Comparison of ENCODE assay signal across 8 cellular contexts in the genomic region with DNA sequence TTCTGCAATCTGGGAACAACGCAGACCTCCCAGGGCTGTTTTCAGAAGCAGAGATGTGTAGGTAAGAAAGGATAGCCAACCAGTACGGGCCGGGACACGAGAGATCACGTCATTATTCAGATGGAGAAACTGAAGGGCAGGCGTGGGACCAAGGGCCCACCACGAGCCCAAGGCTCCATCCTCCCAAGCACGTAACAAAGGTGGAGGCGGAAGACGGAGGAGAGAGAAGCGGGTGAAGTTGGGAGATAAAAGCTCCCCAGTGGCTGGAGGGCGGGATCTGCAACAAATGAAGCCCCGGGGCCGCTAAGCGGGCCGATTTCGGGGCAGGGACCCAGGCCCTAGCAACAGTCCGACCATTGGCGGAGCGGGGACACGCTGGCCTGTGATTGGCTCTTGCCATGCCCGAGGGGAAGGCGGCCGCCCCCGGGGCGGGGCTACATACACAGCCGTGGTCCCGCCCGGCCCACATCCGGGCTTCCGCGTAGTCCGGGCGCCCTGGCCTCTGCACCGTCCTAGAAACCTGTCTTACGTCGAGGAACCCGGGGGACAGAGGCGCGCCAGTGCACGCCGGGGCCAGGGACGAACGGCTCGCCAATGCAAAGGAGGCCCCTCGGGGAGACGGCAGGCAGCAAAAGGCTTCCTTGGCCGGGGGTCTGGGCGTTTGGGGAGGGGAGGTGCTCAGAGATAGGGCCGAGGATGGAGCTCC. TPM values are rescaled to one million over a fixed set of nuclear protein-coding genes. Genes with fewer than 3 reads are reported as not detected.
A peak's percentile ranks its signal among the peaks of the same experiment; 100 is the strongest.
DNase-seq lines count a peak whose midpoint lies in the region; ATAC-seq and TF ChIP-seq lines count a peak whose summit lies in the region.

No MANE protein-coding gene starts in this region.

- peaks cover 27 to 29% of the 10 kb centered on the region in 2 donors for H3K4me1 Mint-ChIP-seq in natural killer cell

- H3K36me3 ChIP-seq in DOHH2 (ENCODE audit: control insufficient read depth, low read length) (no peaks in the 10 kb centered on the region), GM23248 (ENCODE audit: low read depth) (peaks cover 6% of the 10 kb centered on the region; the same call in 1 of the 2 replicates), fibroblast of lung (ENCODE audit: control insufficient read depth, insufficient read depth, low read length) (no peaks in the 10 kb centered on the region)

- in situ Hi-C loops in GM23248 (cut with MboI), result no loop called here

- H3K4me2 ChIP-seq in DOHH2 (ENCODE audit: low read length), result peak overlapping the region; percentile 90
- peak overlapping the region; percentile 93 for H3K4me2 ChIP-seq in GM23248 (ENCODE audit: unreplicated experiment)
- peak overlapping the region; percentile 98 for H3K4me2 ChIP-seq in fibroblast of lung (ENCODE audit: extremely low read depth, insufficient read depth, low read length)

- H3K9me2 ChIP-seq in DOHH2 (replicated peaks; ENCODE audit: control insufficient read depth, low read length) (no peaks in the 10 kb centered on the region), GM23248 (ENCODE audit: insufficient read depth) (no peaks in the 10 kb centered on the region)

- no peaks in the 10 kb centered on the region for H3K9me3 Mint-ChIP-seq in natural killer cell

- WGBS in GM23248 (ENCODE audit: low coverage in 1 of 2, low lambda C conversion rate in 2 of 2, missing lambda C conversion rate in 2 of 2), 2 experiments, result 1% methylated on average over 42 to 50 of the region's 50 CpGs

- no peaks in the 10 kb centered on the region for H4K20me1 ChIP-seq in DOHH2 (ENCODE audit: control insufficient read depth, insufficient read depth, low read depth, low read length)
- no peaks in the 10 kb centered on the region for H4K20me1 ChIP-seq in GM23248 (ENCODE audit: insufficient read depth)
- H4K20me1 ChIP-seq in fibroblast of lung (ENCODE audit: control insufficient read depth, extremely low read depth, insufficient read depth, low read length), result no peaks in the 10 kb centered on the region

- peak; percentile 90 to 97 (median 93) for ATAC-seq in natural killer cell

- H3K9me3 ChIP-seq in DOHH2 (ENCODE audit: control insufficient read depth, insufficient read depth, low read length) (no peaks in the 10 kb centered on the region), GM23248 (ENCODE audit: low read depth) (no peaks in the 10 kb centered on the region), fibroblast of lung (ENCODE audit: control insufficient read depth, insufficient read depth, low read depth, low read length) (no peaks in the 10 kb centered on the region)

- peak overlapping the region; percentile 91 for H3K9ac ChIP-seq in GM23248
- peak overlapping the region; percentile 95 for H3K9ac ChIP-seq in fibroblast of lung (ENCODE audit: insufficient read depth, low read length)

- no peaks in the 10 kb centered on the region for H3K27me3 Mint-ChIP-seq in natural killer cell (ENCODE audit: low read depth in 2 of 2)

- H3K27ac Mint-ChIP-seq in natural killer cell, result peak overlapping the region; percentile 84 to 96

- peak overlapping the region; percentile 86 for H3K4me3 Mint-ChIP-seq in natural killer cell

- peak; percentile 99 for DNase-seq in GM23248
- DNase-seq in Kasumi-1 (lab: John Stamatoyannopoulos, UW), result peak; percentile 94 to 96
- peak; percentile 98 for DNase-seq in RKO (ENCODE audit: low spot score)
- peak; percentile 90 to 93 for DNase-seq in activated T-helper 1 cell treated with anti-CD3 and anti-CD28 coated beads, Interleukin-2, amount 50 U/mL, for 16 hours (ENCODE audit: low read depth in 1 of 2, low spot score in 1 of 2)
- peak; percentile 95 for DNase-seq in fibroblast of lung (ENCODE audit: low read depth in 2 of 2)
- peak; percentile 96 for DNase-seq in natural killer cell
- peak; percentile 93 for DNase-seq in stimulated activated naive CD4-positive, alpha-beta T cell treated with Interleukin-2 at 50 U/mL for 16 hours (lab: John Stamatoyannopoulos, UW)

- H3K4me1 ChIP-seq in DOHH2 (ENCODE audit: control insufficient read depth, low read length), result peaks cover 40% of the 10 kb centered on the region
- H3K4me1 ChIP-seq in GM23248 (ENCODE audit: insufficient read depth), result peaks cover 16% of the 10 kb centered on the region
- peaks cover 20% of the 10 kb centered on the region for H3K4me1 ChIP-seq in fibroblast of lung (ENCODE audit: control insufficient read depth, extremely low read depth, insufficient read depth, low read length)

- TF ChIP-seq CTCF in DOHH2 (IDR thresholded peaks at IDR 0.05; ENCODE audit: low read depth, low read length, poor library complexity, severe bottlenecking) (no peak), fibroblast of lung (conservative IDR thresholded peaks at IDR 0.05 in 1 of 2, IDR thresholded peaks at IDR 0.05 in 1 of 2; ENCODE audit: low read depth in 1 of 2, low read length in 2 of 2) (no peak), natural killer cell (IDR thresholded peaks at IDR 0.05) (no peak)

- H3K27ac ChIP-seq in DOHH2 (ENCODE audit: low read depth, low read length), result peak overlapping the region; percentile 12; the same call in 1 of the 2 replicates
- H3K27ac ChIP-seq in GM23248, result peak overlapping the region; percentile 93
- H3K27ac ChIP-seq in fibroblast of lung (ENCODE audit: insufficient read depth, low read length), result peak overlapping the region; percentile 96

- intact Hi-C loops in natural killer cell (cut with micrococcal nuclease), result loop anchor here (1.0 to 10.0 kb wide), 3 partner anchors 27 to 273 kb away; a partner anchor contains a TSS

- H3K4me3 ChIP-seq in DOHH2 (ENCODE audit: low read length) (peak overlapping the region; percentile 77), GM23248 (peak overlapping the region; percentile 83), fibroblast of lung (replicated peaks in 1 of 4; ENCODE audit: control extremely low read depth in 1 of 4, insufficient read depth in 1 of 4, low read depth in 3 of 4, low read length in 4 of 4) (peak overlapping the region; percentile 74 to 91 (median 78))

- H3K36me3 Mint-ChIP-seq in natural killer cell, result no peaks in the 10 kb centered on the region

- H3F3A ChIP-seq in DOHH2 (ENCODE audit: control insufficient read depth, insufficient read depth) (peaks cover 31% of the 10 kb centered on the region), GM23248 (ENCODE audit: insufficient read depth) (peaks cover 39% of the 10 kb centered on the region)

- no peaks in the 10 kb centered on the region for H3K79me2 ChIP-seq in DOHH2 (ENCODE audit: control insufficient read depth, low read length)
- H3K79me2 ChIP-seq in GM23248 (ENCODE audit: insufficient read depth), result peaks cover 28% of the 10 kb centered on the region
- H3K79me2 ChIP-seq in fibroblast of lung (ENCODE audit: control insufficient read depth, insufficient read depth, low read length), result peaks cover 8% of the 10 kb centered on the region

- H2AFZ ChIP-seq in GM23248 (peak overlapping the region; percentile 88), fibroblast of lung (ENCODE audit: low read length) (peak overlapping the region; percentile 88)

- H3K27me3 ChIP-seq in DOHH2 (ENCODE audit: control insufficient read depth, low read length) (no peaks in the 10 kb centered on the region), GM23248 (replicated peaks; ENCODE audit: insufficient read depth) (no peaks in the 10 kb centered on the region), fibroblast of lung (ENCODE audit: control insufficient read depth, insufficient read depth, low read length) (no peaks in the 10 kb centered on the region)

RNA-seq across cellular contexts. Expression of a gene that starts 15.5 kb away (rescaled TPM):
- total RNA-seq in GM23248 (2014; rRNA removed; shearing (Covaris generic)), result 79.5 and 96.5 TPM in 2 replicates
- 1,542 and 1,564 TPM in 2 replicates for polyA plus RNA-seq in GM23248 (2016; fragmentation: Nextera tagmentation; extraction: Ambion mirVana)
- 36.2 and 70.0 TPM in 2 replicates for total RNA-seq in fibroblast of lung
- 234 and 235 TPM in 2 replicates for polyA plus RNA-seq in fibroblast of lung
- polyA plus RNA-seq in fibroblast of lung (2012), result 950 and 998 TPM in 2 replicates
- 199 and 349 TPM in 2 replicates for polyA minus RNA-seq in fibroblast of lung (ENCODE audit: low replicate concordance)
- 10 to 100 TPM; 14.4 to 15.9 (median 14.7) TPM for total RNA-seq in natural killer cell

RNA-seq across cellular contexts. Expression of a gene that starts 40.9 kb away (rescaled TPM):
- 56.0 TPM in 2 replicates for total RNA-seq in GM23248 (2014; rRNA removed; shearing (Covaris generic))
- polyA plus RNA-seq in GM23248 (2016; fragmentation: Nextera tagmentation; extraction: Ambion mirVana), result 28.1 and 28.4 TPM in 2 replicates
- 54.2 and 68.4 TPM in 2 replicates for total RNA-seq in fibroblast of lung
- 80.4 and 85.7 TPM in 2 replicates for polyA plus RNA-seq in fibroblast of lung
- 130 and 136 TPM in 2 replicates for polyA plus RNA-seq in fibroblast of lung (2012)
- 46.5 and 52.8 TPM in 2 replicates for polyA minus RNA-seq in fibroblast of lung (ENCODE audit: low replicate concordance)
- 10 to 100 TPM; 21.4 to 28.9 (median 27.4) TPM for total RNA-seq in natural killer cell

Comparison
In these comparisons a context has a peak if more than half of its experiments do, and no peak if none do; other contexts are left out.
1. Peak in every context shown above with its lines: DNase-seq, ATAC-seq, H3K4me3 ChIP-seq and H3K27ac ChIP-seq.
2. H3K27ac ChIP-seq: peak in every context shown above with its lines; median percentile 96 in fibroblast of lung; 93 in GM23248; 12 in DOHH2.